In genomic region chrX:134774190-134775048, GRCh38 we compare ENCODE assay signal across 23 cellular contexts. TPM values are rescaled to one million over a fixed set of nuclear protein-coding genes. Genes with fewer than 3 reads are reported as not detected.
A peak's percentile ranks its signal among the peaks of the same experiment; 100 is the strongest.
DNase-seq lines count a peak whose midpoint lies in the region; ATAC-seq and TF ChIP-seq lines count a peak whose summit lies in the region.
"Had no signal": no experiment of that assay in that cellular context is flagged by ENCODE, and none has a peak within 500 bp of the region (broad histone marks: within the 10 kb centered on the region; RNA-seq: fewer than 3 reads in every experiment).

No MANE protein-coding gene starts in this region.

- no peaks in the 10 kb centered on the region for H3K4me1 Mint-ChIP-seq in chondrocyte (ENCODE audit: low read depth)
- H3K4me1 Mint-ChIP-seq: activated B cell treated with CpG ODN at 0.5 μM for 24 hours, mesothelial cell of epicardium had no signal

- no peaks in the 10 kb centered on the region for H3K9me3 Mint-ChIP-seq in chondrocyte (ENCODE audit: low read depth)
- H3K9me3 Mint-ChIP-seq: activated B cell treated with CpG ODN at 0.5 μM for 24 hours; activated CD8-positive, alpha-beta T cell treated with anti-CD3 and anti-CD28 coated beads for 36 hours; activated naive CD4-positive, alpha-beta T cell treated with anti-CD3 and anti-CD28 coated beads for 36 hours; natural killer cell treated with Interleukin-12 subunit alpha and Interleukin-12 subunit beta and Interleukin-15 and Interleukin-18, amount 100 ng/mL, for 72 hours; T-helper 2 cell treated with Interferon-gamma antibody and Interleukin-4, amounts not matched to agents 5 μg/mL and 100 μg/mL, for 36 hours; type B pancreatic cell had no signal

- H3K27ac Mint-ChIP-seq in chondrocyte (ENCODE audit: unreplicated experiment): no peak overlapping the region
- H3K27ac Mint-ChIP-seq: activated B cell treated with CpG ODN at 0.5 μM for 24 hours; activated CD8-positive, alpha-beta T cell treated with anti-CD3 and anti-CD28 coated beads for 36 hours; activated naive CD4-positive, alpha-beta T cell treated with anti-CD3 and anti-CD28 coated beads for 36 hours; mesothelial cell of epicardium; natural killer cell treated with Interleukin-12 subunit alpha and Interleukin-12 subunit beta and Interleukin-15 and Interleukin-18, amount 100 ng/mL, for 72 hours; T-helper 2 cell treated with Interferon-gamma antibody and Interleukin-4, amounts not matched to agents 5 μg/mL and 100 μg/mL, for 36 hours; type B pancreatic cell had no signal

- peaks cover 5% of the 10 kb centered on the region for H3K36me3 Mint-ChIP-seq in chondrocyte (ENCODE audit: low read depth)

- no peak overlapping the region for H3K4me3 Mint-ChIP-seq in chondrocyte (ENCODE audit: unreplicated experiment)
- H3K4me3 Mint-ChIP-seq: activated B cell treated with CpG ODN at 0.5 μM for 24 hours; activated CD8-positive, alpha-beta T cell treated with anti-CD3 and anti-CD28 coated beads for 36 hours; activated naive CD4-positive, alpha-beta T cell treated with anti-CD3 and anti-CD28 coated beads for 36 hours; mesothelial cell of epicardium; natural killer cell treated with Interleukin-12 subunit alpha and Interleukin-12 subunit beta and Interleukin-15 and Interleukin-18, amount 100 ng/mL, for 72 hours; T-helper 2 cell treated with Interferon-gamma antibody and Interleukin-4, amounts not matched to agents 5 μg/mL and 100 μg/mL, for 36 hours; type B pancreatic cell had no signal

- no peaks in the 10 kb centered on the region for H3K27me3 Mint-ChIP-seq in chondrocyte (ENCODE audit: low read depth)
- H3K27me3 Mint-ChIP-seq: activated B cell treated with CpG ODN at 0.5 μM for 24 hours; activated CD8-positive, alpha-beta T cell treated with anti-CD3 and anti-CD28 coated beads for 36 hours; type B pancreatic cell had no signal

- ATAC-seq in GM18861 (IDR thresholded peaks at IDR 0.05; ENCODE audit: unreplicated experiment) (peak; percentile 78), GM21825 (IDR thresholded peaks at IDR 0.05; ENCODE audit: unreplicated experiment) (peak; percentile 74), HG03469 (IDR thresholded peaks at IDR 0.05; ENCODE audit: unreplicated experiment) (no peak)
- ATAC-seq: activated CD8-positive, alpha-beta T cell treated with anti-CD3 and anti-CD28 coated beads for 36 hours; left cardiac atrium; natural killer cell treated with Interleukin-12 subunit alpha and Interleukin-12 subunit beta and Interleukin-15 and Interleukin-18, amount 100 ng/mL, for 72 hours; Panc1 had no signal

- TF ChIP-seq CTCF in chondrocyte (IDR thresholded peaks at IDR 0.05): no peak

- DNase-seq in astrocyte of the hippocampus (ENCODE audit: low read depth, low spot score) (peak; percentile 19), kidney tubule cell (ENCODE audit: low spot score) (peak; percentile 73), T-helper 1 cell (no peak), germinal center (ENCODE audit: low spot score) (no peak), chondrocyte (ENCODE audit: low spot score) (no peak)
- DNase-seq: activated B cell treated with CpG ODN at 0.5 μM for 24 hours; activated CD8-positive, alpha-beta T cell treated with anti-CD3 and anti-CD28 coated beads for 36 hours; activated naive CD4-positive, alpha-beta T cell treated with anti-CD3 and anti-CD28 coated beads for 36 hours; activated T-cell treated with anti-CD3 and anti-CD28 coated beads, Interleukin-2, amount 50 U/mL, for 1 hour; colonic mucosa; left cardiac atrium; NCI-H1436; posterior cingulate gyrus; stimulated activated CD4-positive, alpha-beta T cell treated with anti-CD3 and anti-CD28 coated beads, Interleukin-2, amount 100 ng/mL, for 24 hours; stomach had no signal

RNA-seq across cellular contexts. Expression of gene PABIR2, which starts 22.6 kb away (rescaled TPM):
- total RNA-seq in chondrocyte: 7.2 to 12.2 TPM (median 7.8 TPM) in 3 replicates

Comparison
In these comparisons a context has a peak if more than half of its experiments do, and no peak if none do; other contexts are left out.
1. DNase-seq: peak in astrocyte of the hippocampus (single experiment) and kidney tubule cell (single experiment); none in T-helper 1 cell (0 of 5), germinal center (single experiment) and chondrocyte (single experiment).